Comparison of ENCODE assay signal across 21 cellular contexts in the genomic region with DNA sequence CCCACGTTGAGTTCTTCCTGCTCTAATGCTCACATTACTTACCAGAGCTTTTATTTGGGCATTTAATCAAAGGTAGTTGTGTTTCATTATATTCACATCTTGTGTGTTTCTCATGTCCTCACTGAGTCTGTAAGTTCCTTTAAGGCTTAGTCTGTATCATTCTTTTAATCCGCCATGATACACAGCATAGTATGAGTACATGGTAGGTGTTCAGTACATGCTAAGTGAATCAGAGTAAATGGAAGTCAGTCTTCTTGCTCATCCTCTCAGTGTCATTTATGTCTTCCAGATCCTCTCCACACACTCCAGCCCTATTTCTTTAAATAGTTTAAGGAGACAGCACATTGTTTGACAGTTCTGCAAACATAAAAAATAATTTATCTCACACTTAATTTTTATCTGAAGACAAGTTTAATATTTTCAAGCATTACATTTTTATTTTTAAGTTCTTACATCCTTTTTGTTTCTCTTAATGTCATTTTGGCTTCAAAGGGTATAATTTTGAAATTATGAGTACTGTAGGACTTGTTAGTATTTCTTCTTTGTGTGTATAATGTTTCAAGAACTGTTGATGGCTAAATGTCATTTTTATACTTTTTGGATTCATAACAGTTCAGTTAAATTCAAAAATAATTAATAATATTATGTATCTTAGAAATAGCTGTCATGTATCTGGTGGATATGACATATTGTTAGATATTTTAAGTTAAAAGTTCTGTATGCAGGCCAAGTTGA.
DNase-seq lines count a peak whose midpoint lies in the region; ATAC-seq and TF ChIP-seq lines count a peak whose summit lies in the region.
"Had no signal": no experiment of that assay in that cellular context is flagged by ENCODE, and none has a peak within 500 bp of the region (broad histone marks: within the 10 kb centered on the region; RNA-seq: fewer than 3 reads in every experiment).

No MANE protein-coding gene starts in this region.

- no peaks in the 10 kb centered on the region for H4K20me1 ChIP-seq in PC-9 (ENCODE audit: insufficient read depth)

- peaks cover 22 to 30% of the 10 kb centered on the region in 2 donors for H3K4me1 Mint-ChIP-seq in natural killer cell treated with Interleukin-12 subunit alpha and Interleukin-12 subunit beta and Interleukin-15 and Interleukin-18, amount 100 ng/mL, for 72 hours (ENCODE audit: low read depth in 2 of 2)

- POLR2A ChIA-PET in PC-9 (lab: Charles Lee; ENCODE audit: unreplicated experiment): interaction anchor here (0.5 kb wide), 1 partner anchor 187 kb away, joined by 3 read pairs; no protein-coding TSS in a partner anchor

- WGBS in testis, 2 donors: 86 to 91% methylated on average over 2 of the region's 2 CpGs

- no TSS peak for BruUV-seq in PC-9 (replicated peaks; lab: Mats Ljungman, UMichigan)

- no peak for ATAC-seq in natural killer cell treated with Interleukin-12 subunit alpha and Interleukin-12 subunit beta and Interleukin-15 and Interleukin-18, amount 100 ng/mL, for 72 hours
- ATAC-seq in GM21529 (IDR thresholded peaks at IDR 0.05; ENCODE audit: unreplicated experiment) (no peak), HG03378 (IDR thresholded peaks at IDR 0.05; ENCODE audit: unreplicated experiment) (no peak)

- no peaks in the 10 kb centered on the region for H3K27me3 ChIP-seq in ACC112 (ENCODE audit: insufficient read depth, low read length)
- H3K27me3 ChIP-seq in PC-9 (ENCODE audit: insufficient read depth, low read depth): no peaks in the 10 kb centered on the region
- H3K27me3 ChIP-seq in testis: no peaks in the 10 kb centered on the region

- H3K36me3 ChIP-seq in ACC112 (ENCODE audit: insufficient read depth, low read length) (no peaks in the 10 kb centered on the region), PC-9 (ENCODE audit: low read depth) (no peaks in the 10 kb centered on the region), testis (ENCODE audit: low read depth, missing control alignments) (no peaks in the 10 kb centered on the region)

- peaks cover 24% of the 10 kb centered on the region for H3F3A ChIP-seq in PC-9 (ENCODE audit: insufficient read depth, low read depth)

- TF ChIP-seq CTCF in PC-9 (conservative IDR thresholded peaks at IDR 0.05) (no peak), epithelial cell of esophagus (IDR thresholded peaks at IDR 0.05; ENCODE audit: insufficient read depth, low read depth, low read length, missing control alignments) (no peak), testis (IDR thresholded peaks at IDR 0.05) (no peak)

- no peak for TF ChIP-seq POLR2A in testis (IDR thresholded peaks at IDR 0.05)

- peak overlapping the region; percentile 28 for H3K4me3 Mint-ChIP-seq in natural killer cell treated with Interleukin-12 subunit alpha and Interleukin-12 subunit beta and Interleukin-15 and Interleukin-18, amount 100 ng/mL, for 72 hours
- H3K4me3 Mint-ChIP-seq: memory B cell had no signal

- peak overlapping the region in 1 of 2 donors; percentile 49 for H3K27ac Mint-ChIP-seq in natural killer cell treated with Interleukin-12 subunit alpha and Interleukin-12 subunit beta and Interleukin-15 and Interleukin-18, amount 100 ng/mL, for 72 hours
- H3K27ac Mint-ChIP-seq: memory B cell had no signal

- no peaks in the 10 kb centered on the region for H3K9me3 Mint-ChIP-seq in natural killer cell treated with Interleukin-12 subunit alpha and Interleukin-12 subunit beta and Interleukin-15 and Interleukin-18, amount 100 ng/mL, for 72 hours
- H3K9me3 Mint-ChIP-seq: memory B cell had no signal

- DNase-seq in PC-9 (no peak), epithelial cell of esophagus (ENCODE audit: low read depth) (peak; percentile 47), hepatic stellate cell (ENCODE audit: low spot score) (no peak), testis (no peak)
- DNase-seq in natural killer cell treated with Interleukin-12 subunit alpha and Interleukin-12 subunit beta and Interleukin-15 and Interleukin-18, amount 100 ng/mL, for 72 hours (ENCODE audit: low spot score): no peak
- DNase-seq: activated CD4-positive, alpha-beta T cell treated with anti-CD3 and anti-CD28 coated beads for 1 hour; caudate nucleus; DMS79 treated with DMSO at 0.1 percent for 48 hours; effector CD4-positive, alpha-beta T cell; hippocampal formation; naive thymus-derived CD4-positive, alpha-beta T cell; NCI-H2029 treated with DMSO at 0.1 percent for 48 hours; NCI-H510A; posterior cingulate gyrus; stimulated activated CD4-positive, alpha-beta T cell treated with anti-CD3 and anti-CD28 coated beads, Interleukin-4, amount 100 ng/mL, for 4 hours; substantia nigra had no signal

- H3K4me3 ChIP-seq in ACC112 (ENCODE audit: low read depth, low read length) (peak overlapping the region; percentile 0; the same call in 1 of the 2 replicates), PC-9 (0 out of 2 replicates have a peak overlapping the region, but pooled peaks have one; percentile 24), epithelial cell of esophagus (ENCODE audit: low read length) (no peak overlapping the region), testis (no peak overlapping the region)

- CTCF ChIA-PET in PC-9 (lab: Charles Lee): no interaction called here

- intact Hi-C loops in PC-9 (cut with micrococcal nuclease; ENCODE audit: unreplicated experiment) (no loop called here), testis (cut with DNase I; ENCODE audit: low total_unique reads) (no loop called here)

- no peaks in the 10 kb centered on the region for H3K36me3 Mint-ChIP-seq in natural killer cell treated with Interleukin-12 subunit alpha and Interleukin-12 subunit beta and Interleukin-15 and Interleukin-18, amount 100 ng/mL, for 72 hours
- H3K36me3 Mint-ChIP-seq: memory B cell had no signal

- H3K4me2 ChIP-seq in PC-9: peak overlapping the region; percentile 62
- H3K4me2 ChIP-seq: KMS-11 had no signal

- peaks cover 42% of the 10 kb centered on the region for H3K4me1 ChIP-seq in ACC112 (ENCODE audit: control insufficient read depth, insufficient read depth, low read length, unreplicated experiment)
- peaks cover 43% of the 10 kb centered on the region for H3K4me1 ChIP-seq in PC-9 (replicated peaks; ENCODE audit: insufficient read depth)
- H3K4me1 ChIP-seq in testis: no peaks in the 10 kb centered on the region

- H2AFZ ChIP-seq in ACC112 (ENCODE audit: low read length, unreplicated experiment): peak overlapping the region; percentile 26
- H2AFZ ChIP-seq in PC-9: no peak overlapping the region

- no peaks in the 10 kb centered on the region for H3K9me3 ChIP-seq in PC-9 (ENCODE audit: insufficient read depth, low read depth)
- H3K9me3 ChIP-seq in testis: no peaks in the 10 kb centered on the region

- H3K9me2 ChIP-seq in PC-9 (ENCODE audit: insufficient read depth): no peaks in the 10 kb centered on the region

- no peaks in the 10 kb centered on the region for H3K79me2 ChIP-seq in ACC112 (ENCODE audit: control insufficient read depth, insufficient read depth, low read length, unreplicated experiment)
- no peaks in the 10 kb centered on the region for H3K79me2 ChIP-seq in PC-9 (ENCODE audit: low read depth)

- peaks cover 8 to 10% of the 10 kb centered on the region in 2 donors for H3K27me3 Mint-ChIP-seq in natural killer cell treated with Interleukin-12 subunit alpha and Interleukin-12 subunit beta and Interleukin-15 and Interleukin-18, amount 100 ng/mL, for 72 hours
- H3K27me3 Mint-ChIP-seq: memory B cell had no signal

- peak overlapping the region; percentile 99 for H3K27ac ChIP-seq in ACC112 (ENCODE audit: low read depth, low read length)
- H3K27ac ChIP-seq in PC-9: peak overlapping the region; percentile 76
- no peak overlapping the region for H3K27ac ChIP-seq in testis
- H3K27ac ChIP-seq: KMS-11 had no signal

Comparison
In these comparisons a context has a peak if more than half of its experiments do, and no peak if none do; other contexts are left out.
1. H3K27ac ChIP-seq: peak in ACC112 (single experiment) and PC-9 (single experiment); none in testis (0 of 2).
2. H3K4me3 ChIP-seq: peak in ACC112 (single experiment) and PC-9 (single experiment); none in epithelial cell of esophagus (single experiment) and testis (0 of 2).